ENCODE assay signal across 1 cellular context in the genomic region with DNA sequence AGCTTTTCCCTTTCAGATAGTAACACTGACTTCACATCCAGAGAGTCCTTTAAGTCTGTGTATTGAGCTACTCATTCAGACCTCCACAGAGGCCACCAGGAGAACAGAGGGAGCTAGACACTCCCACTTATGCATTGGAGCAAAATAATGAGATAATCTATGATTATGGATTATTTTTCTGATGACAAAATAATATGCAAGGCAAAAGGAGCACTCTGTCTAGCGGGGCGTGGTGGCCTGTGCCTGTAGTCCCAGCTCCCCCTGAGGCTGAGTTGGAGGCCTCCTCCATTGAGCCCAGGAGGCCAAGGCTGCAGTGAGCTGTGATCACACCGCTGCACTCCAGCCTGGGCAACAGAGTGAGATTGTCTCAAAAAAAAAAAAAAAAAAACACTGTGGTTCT.
A peak's percentile ranks its signal among the peaks of the same experiment; 100 is the strongest.
TF ChIP-seq lines count a peak whose summit lies in the region.

No MANE protein-coding gene starts in this region.

TF ChIP-seq in K562, 482 proteins besides CTCF, POLR2A, EP300 and RAD21:
- TF ChIP-seq ZNF121 (CRISPR knock-in tag; conservative IDR thresholded peaks at IDR 0.05), result 0 out of 2 replicates have a peak, but pooled peaks have one; percentile 28
- TF ChIP-seq HDAC3 (IDR thresholded peaks at IDR 0.05; ENCODE audit: borderline replicate concordance, partially characterized antibody), result no peak
- 0 out of 2 replicates have a peak, but pooled peaks have one; percentile 23 for TF ChIP-seq ZBTB33 (CRISPR knock-in tag; IDR thresholded peaks at IDR 0.05)
- no peak for TF ChIP-seq TBP (optimal IDR thresholded peaks at IDR 0.05; ENCODE audit: low read depth, low read length)
TF ChIP-seq in K562: peak in this region for 2.
